19 cellular contexts compared by ENCODE assay signal in the genomic region with DNA sequence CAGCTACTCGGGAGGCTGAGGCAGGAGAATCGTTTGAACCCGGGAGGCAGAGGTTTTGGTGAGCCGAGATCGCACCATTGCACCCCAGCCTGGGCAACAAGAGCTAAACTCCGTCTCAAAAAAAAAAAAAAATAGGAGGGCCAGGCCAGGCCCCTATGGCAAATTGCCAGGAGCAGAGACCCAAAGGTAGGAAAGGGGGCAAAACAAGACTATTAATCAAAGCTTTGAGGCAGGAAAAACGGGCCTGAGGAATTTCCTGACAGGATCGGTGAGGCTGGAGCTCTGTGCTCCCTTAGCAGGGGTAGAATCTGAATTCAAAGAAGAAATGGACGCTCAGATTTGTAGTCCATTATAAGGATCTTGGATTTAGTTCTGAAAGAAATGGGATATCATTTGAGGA. TPM values are rescaled to one million over a fixed set of nuclear protein-coding genes. Genes with fewer than 3 reads are reported as not detected.
DNase-seq lines count a peak whose midpoint lies in the region; ATAC-seq and TF ChIP-seq lines count a peak whose summit lies in the region.
"Had no signal": no experiment of that assay in that cellular context is flagged by ENCODE, and none has a peak within 500 bp of the region (broad histone marks: within the 10 kb centered on the region; RNA-seq: fewer than 3 reads in every experiment).

No MANE protein-coding gene starts in this region.

- H3K4me3 Mint-ChIP-seq in activated CD4-positive, alpha-beta T cell treated with anti-CD3 and anti-CD28 coated beads, Interleukin-2, amount 10 ng/mL, durations not matched to agents 7 days and 5 days, result no peak overlapping the region
- H3K4me3 Mint-ChIP-seq in CD4-positive, CD25-positive, alpha-beta regulatory T cell, result peak overlapping the region in 1 of 4 donors; percentile 31
- no peak overlapping the region for H3K4me3 Mint-ChIP-seq in T-helper 17 cell
- H3K4me3 Mint-ChIP-seq: H9 had no signal

- no peak for ATAC-seq in CD4-positive, CD25-positive, alpha-beta regulatory T cell (ENCODE audit: low read depth in 2 of 2)
- ATAC-seq in T-helper 17 cell, result no peak

- H2BK15ac ChIP-seq in mesenchymal stem cell (ENCODE audit: low read depth, poor library complexity, severe bottlenecking), result no peak overlapping the region

- H3K27me3 Mint-ChIP-seq in activated CD4-positive, alpha-beta T cell treated with anti-CD3 and anti-CD28 coated beads, Interleukin-2, amount 10 ng/mL, durations not matched to agents 7 days and 5 days, result peaks cover 6% of the 10 kb centered on the region
- H3K27me3 Mint-ChIP-seq in CD4-positive, CD25-positive, alpha-beta regulatory T cell, result no peaks in the 10 kb centered on the region
- H3K27me3 Mint-ChIP-seq in T-helper 17 cell, result no peaks in the 10 kb centered on the region
- H3K27me3 Mint-ChIP-seq: B cell had no signal

- H2AK5ac ChIP-seq in mesenchymal stem cell (ENCODE audit: low read length, severe bottlenecking), result peak overlapping the region; percentile 31

- no peak overlapping the region for H4K8ac ChIP-seq in mesenchymal stem cell (ENCODE audit: low read length)

- no peaks in the 10 kb centered on the region for H3K36me3 ChIP-seq in CD4-positive, CD25-positive, alpha-beta regulatory T cell (ENCODE audit: control insufficient read depth, insufficient read depth, low read length)
- H3K36me3 ChIP-seq in mesenchymal stem cell (ENCODE audit: control insufficient read depth in 1 of 2, insufficient read depth in 2 of 2, low read depth in 1 of 2, low read length in 2 of 2) (no peaks in the 10 kb centered on the region), osteoblast (ENCODE audit: insufficient read depth, low read length) (no peaks in the 10 kb centered on the region)

- peaks cover 40% of the 10 kb centered on the region for H3K4me1 Mint-ChIP-seq in activated CD4-positive, alpha-beta T cell treated with anti-CD3 and anti-CD28 coated beads, Interleukin-2, amount 10 ng/mL, durations not matched to agents 7 days and 5 days
- H3K4me1 Mint-ChIP-seq in CD4-positive, CD25-positive, alpha-beta regulatory T cell, result peaks cover 0 to 39% (median 27%) of the 10 kb centered on the region in 4 donors
- peaks cover 35% of the 10 kb centered on the region for H3K4me1 Mint-ChIP-seq in T-helper 17 cell

- CTCF ChIA-PET in activated CD4-positive, alpha-beta T cell treated with anti-CD3 and anti-CD28 coated beads, Interleukin-2, amount 10 ng/mL, durations not matched to agents 7 days and 5 days (lab: Charles Lee), result interaction anchor here (1.2 to 1.3 kb wide), 2 partner anchors 11 to 16 kb away, joined by 3 read pairs; no protein-coding TSS in a partner anchor

- no peak overlapping the region for H2BK5ac ChIP-seq in mesenchymal stem cell (ENCODE audit: low read depth, low read length, poor library complexity, severe bottlenecking)

- no peaks in the 10 kb centered on the region for H3K9me3 ChIP-seq in CD4-positive, CD25-positive, alpha-beta regulatory T cell (ENCODE audit: control insufficient read depth in 2 of 2, low read length in 2 of 2)
- H3K9me3 ChIP-seq in T-helper 17 cell (ENCODE audit: control insufficient read depth, low read length, poor library complexity, severe bottlenecking), result no peaks in the 10 kb centered on the region
- no peaks in the 10 kb centered on the region for H3K9me3 ChIP-seq in mesenchymal stem cell (ENCODE audit: control insufficient read depth, low read length)
- H3K9me3 ChIP-seq in osteoblast (ENCODE audit: low read depth, low read length), result no peaks in the 10 kb centered on the region

- H4K20me1 ChIP-seq in osteoblast (ENCODE audit: insufficient read depth, low read length), result peaks cover 4% of the 10 kb centered on the region

- peaks cover 2% of the 10 kb centered on the region for H3K79me1 ChIP-seq in mesenchymal stem cell (replicated peaks; ENCODE audit: low read length, poor library complexity, severe bottlenecking)

- H3K4me3 ChIP-seq in CD4-positive, CD25-positive, alpha-beta regulatory T cell (ENCODE audit: low read depth, low read length), result no peak overlapping the region
- H3K4me3 ChIP-seq in mesenchymal stem cell (ENCODE audit: insufficient read depth in 1 of 2, low read depth in 1 of 2, low read length in 2 of 2) (no peak overlapping the region), osteoblast (ENCODE audit: insufficient read depth, low read length) (no peak overlapping the region)

- H3K23ac ChIP-seq in mesenchymal stem cell (ENCODE audit: low read length in 2 of 2), result no peak overlapping the region

- no peak overlapping the region for H3K4ac ChIP-seq in mesenchymal stem cell (ENCODE audit: low read depth in 1 of 2, low read length in 2 of 2)

- POLR2A ChIA-PET in activated CD4-positive, alpha-beta T cell treated with anti-CD3 and anti-CD28 coated beads, Interleukin-2, amount 10 ng/mL, durations not matched to agents 7 days and 5 days (lab: Charles Lee), result no interaction called here

- TF ChIP-seq CTCF in osteoblast (IDR thresholded peaks at IDR 0.05; ENCODE audit: extremely low read depth, low read depth, low read length) (no peak), GM10266 (IDR thresholded peaks at IDR 0.05; ENCODE audit: control insufficient read depth, insufficient read depth, low read depth, missing control alignments) (no peak)

- no peak overlapping the region for H4K91ac ChIP-seq in mesenchymal stem cell (ENCODE audit: low read length)

- no peaks in the 10 kb centered on the region for H3K27me3 ChIP-seq in CD4-positive, CD25-positive, alpha-beta regulatory T cell (ENCODE audit: control insufficient read depth, insufficient read depth, low read length)
- H3K27me3 ChIP-seq in mesenchymal stem cell (ENCODE audit: control insufficient read depth in 1 of 2, insufficient read depth in 1 of 2, low read length in 2 of 2), result no peaks in the 10 kb centered on the region
- no peaks in the 10 kb centered on the region for H3K27me3 ChIP-seq in osteoblast (ENCODE audit: insufficient read depth, low read length)

- peak overlapping the region; percentile 22 for H3K27ac Mint-ChIP-seq in activated CD4-positive, alpha-beta T cell treated with anti-CD3 and anti-CD28 coated beads, Interleukin-2, amount 10 ng/mL, durations not matched to agents 7 days and 5 days
- H3K27ac Mint-ChIP-seq in CD4-positive, CD25-positive, alpha-beta regulatory T cell, result peak overlapping the region in 2 of 3 donors; percentile 53 to 88
- H3K27ac Mint-ChIP-seq in T-helper 17 cell, result peak overlapping the region; percentile 97
- H3K27ac Mint-ChIP-seq: H9 had no signal

- peaks cover 16% of the 10 kb centered on the region for H3K79me2 ChIP-seq in osteoblast (ENCODE audit: insufficient read depth, low read length)

- H3K4me2 ChIP-seq in mesenchymal stem cell (ENCODE audit: low read length, poor library complexity, severe bottlenecking), result no peak overlapping the region
- H3K4me2 ChIP-seq in osteoblast (ENCODE audit: insufficient read depth, low read length), result no peak overlapping the region

- H3K27ac ChIP-seq in CD4-positive, CD25-positive, alpha-beta regulatory T cell (ENCODE audit: insufficient read depth, low read length, poor library complexity, severe bottlenecking), result no peak overlapping the region
- H3K27ac ChIP-seq in mesenchymal stem cell (ENCODE audit: low read length, poor library complexity, severe bottlenecking) (no peak overlapping the region), osteoblast (ENCODE audit: low read depth, low read length) (no peak overlapping the region)

- H3K9ac ChIP-seq in mesenchymal stem cell (ENCODE audit: low read length), result no peak overlapping the region

- H2BK120ac ChIP-seq in mesenchymal stem cell (ENCODE audit: low read depth, low read length), result peak overlapping the region; percentile 19

- no peak for DNase-seq in activated CD4-positive, alpha-beta T cell treated with anti-CD3 and anti-CD28 coated beads, Interleukin-2, amount 10 ng/mL, durations not matched to agents 7 days and 5 days
- DNase-seq in activated CD4-positive, alpha-beta T cell treated with anti-CD3 and anti-CD28 coated beads, Interleukin-2, amount 50 U/mL, for 48 hours, result no peak
- DNase-seq in CD4-positive, CD25-positive, alpha-beta regulatory T cell, result no peak
- DNase-seq in T-helper 17 cell (no peak), mesenchymal stem cell (no peak), iPS-NIHi11 (ENCODE audit: low spot score) (no peak), osteoblast (ENCODE audit: insufficient read length, low spot score, missing footprints) (no peak), GM10266 (ENCODE audit: extremely low spot score) (no peak)
- DNase-seq: DMS153, GDM1, H9, Kasumi-1, NCI-H1105 treated with DMSO at 0.1 percent for 48 hours, NCI-H1694, NCI-H2081 treated with DMSO at 0.1 percent for 48 hours, NCI-H510A, NCI-H748 treated with DMSO at 0.1 percent for 48 hours, SHP77 treated with DMSO at 0.1 percent for 48 hours had no signal

- H3K14ac ChIP-seq in mesenchymal stem cell (ENCODE audit: low read length in 2 of 2), result no peak overlapping the region

- H2AFZ ChIP-seq in mesenchymal stem cell (ENCODE audit: low read depth, low read length) (no peak overlapping the region), osteoblast (ENCODE audit: low read length) (no peak overlapping the region)

- H3K4me1 ChIP-seq in CD4-positive, CD25-positive, alpha-beta regulatory T cell (ENCODE audit: control insufficient read depth, insufficient read depth, low read length, poor library complexity, severe bottlenecking), result peaks cover 35% of the 10 kb centered on the region
- H3K4me1 ChIP-seq in mesenchymal stem cell (ENCODE audit: control insufficient read depth, insufficient read depth, low read depth, low read length) (peaks cover 11% of the 10 kb centered on the region), osteoblast (ENCODE audit: insufficient read depth, low read length) (peaks cover 28% of the 10 kb centered on the region)

- 91% methylated on average over 9 of the region's 9 CpGs for WGBS in mesenchymal stem cell

- no peaks in the 10 kb centered on the region for H3K9me3 Mint-ChIP-seq in activated CD4-positive, alpha-beta T cell treated with anti-CD3 and anti-CD28 coated beads, Interleukin-2, amount 10 ng/mL, durations not matched to agents 7 days and 5 days
- peaks cover 0 to 3% (median 0%) of the 10 kb centered on the region in 7 donors for H3K9me3 Mint-ChIP-seq in CD4-positive, CD25-positive, alpha-beta regulatory T cell
- H3K9me3 Mint-ChIP-seq: H9 had no signal

- H2BK12ac ChIP-seq in mesenchymal stem cell (ENCODE audit: low read length in 2 of 2), result no peak overlapping the region

- peaks cover 6% of the 10 kb centered on the region for H3K36me3 Mint-ChIP-seq in activated CD4-positive, alpha-beta T cell treated with anti-CD3 and anti-CD28 coated beads, Interleukin-2, amount 10 ng/mL, durations not matched to agents 7 days and 5 days (ENCODE audit: low read depth)
- H3K36me3 Mint-ChIP-seq in CD4-positive, CD25-positive, alpha-beta regulatory T cell, result no peaks in the 10 kb centered on the region
- H3K36me3 Mint-ChIP-seq in T-helper 17 cell (ENCODE audit: low read depth), result peaks cover 2% of the 10 kb centered on the region

- no peak overlapping the region for H3K18ac ChIP-seq in mesenchymal stem cell (ENCODE audit: low read depth in 1 of 2, low read length in 2 of 2)

RNA-seq across cellular contexts. Expression of gene VOPP1, which starts 2.8 kb away (rescaled TPM):
- 10 to 100 TPM; 74.5 to 77.2 TPM for total RNA-seq in activated CD4-positive, alpha-beta T cell treated with anti-CD3 and anti-CD28 coated beads, Interleukin-2, amount 10 ng/mL, durations not matched to agents 7 days and 5 days
- 128 TPM for total RNA-seq in CD4-positive, CD25-positive, alpha-beta regulatory T cell
- polyA plus RNA-seq in CD4-positive, CD25-positive, alpha-beta regulatory T cell, result 10 to 100 TPM; 40.3 to 68.4 (median 56.1) TPM
- total RNA-seq in T-helper 17 cell, result 100 to 1,000 TPM; 114 to 120 TPM
- polyA plus RNA-seq in mesenchymal stem cell (2013, experiment 1 of 2), result 37.0 TPM
- 37.8 TPM for polyA plus RNA-seq in mesenchymal stem cell (2013, experiment 2 of 2)
- 74.6 TPM in 2 replicates for total RNA-seq in osteoblast

Comparison
In these comparisons a context has a peak if more than half of its experiments do, and no peak if none do; other contexts are left out.
1. H3K27ac Mint-ChIP-seq: peak in every context shown above with its lines; median percentile 97 in T-helper 17 cell; 70 in CD4-positive, CD25-positive, alpha-beta regulatory T cell; 22 in activated CD4-positive, alpha-beta T cell treated with anti-CD3 and anti-CD28 coated beads, Interleukin-2, amount 10 ng/mL, durations not matched to agents 7 days and 5 days.